In genomic region chr10:87503892-87504291, GRCh38 we compare ENCODE assay signal across 1 cellular context.
TF ChIP-seq lines count a peak whose summit lies in the region.

No MANE protein-coding gene starts in this region.

TF ChIP-seq in H1, 55 proteins besides CTCF, POLR2A, EP300 and RAD21:
- no peak for TF ChIP-seq KDM4A (IDR thresholded peaks at IDR 0.05; ENCODE audit: low read depth, low read length, severe bottlenecking)
- no peak for TF ChIP-seq EZH2 (IDR thresholded peaks at IDR 0.05; ENCODE audit: low read depth, low read length, severe bottlenecking)
TF ChIP-seq in H1: peak in this region for 0.
